Comparison of ENCODE assay signal across 8 cellular contexts in the genomic region with DNA sequence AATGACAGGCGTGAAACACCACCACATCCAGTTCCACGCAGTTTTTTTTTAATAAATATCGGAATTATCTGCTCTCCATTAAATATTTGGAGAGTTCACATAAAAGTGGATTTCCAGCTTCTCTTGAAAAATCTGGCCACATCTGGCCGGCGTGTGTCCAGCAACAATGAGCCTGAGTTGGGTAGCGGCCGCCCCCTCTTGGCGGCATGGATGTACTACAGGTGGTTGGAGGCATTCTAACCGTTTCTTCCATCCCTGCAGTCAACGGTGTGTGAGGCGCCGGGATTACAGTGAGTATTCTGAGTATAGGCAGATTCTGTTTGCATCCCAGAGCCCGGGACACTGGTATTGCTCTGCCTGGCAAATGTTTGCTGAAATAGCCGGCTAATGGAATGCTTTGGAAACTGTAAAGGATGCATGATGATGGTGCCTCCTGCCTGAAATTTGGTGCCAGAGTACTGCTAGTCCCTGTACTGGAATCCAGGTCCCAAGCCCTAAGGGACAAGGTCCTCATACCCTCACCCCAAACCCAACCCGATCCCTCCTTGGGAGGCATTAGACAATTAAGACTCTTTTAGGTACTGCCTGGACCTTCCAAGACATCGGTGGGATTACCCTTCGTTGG. TPM values are rescaled to one million over a fixed set of nuclear protein-coding genes. Genes with fewer than 3 reads are reported as not detected.
A peak's percentile ranks its signal among the peaks of the same experiment; 100 is the strongest.
DNase-seq lines count a peak whose midpoint lies in the region; ATAC-seq and TF ChIP-seq lines count a peak whose summit lies in the region.

No MANE protein-coding gene starts in this region.

- H3K9me3 ChIP-seq in OCI-LY1 (ENCODE audit: low read length) (no peaks in the 10 kb centered on the region), gastrocnemius medialis (no peaks in the 10 kb centered on the region)

- H3K4me2 ChIP-seq in OCI-LY1 (ENCODE audit: low read length), result peak overlapping the region; percentile 58

- intact Hi-C loops in left ventricle myocardium superior (cut with micrococcal nuclease), result loop anchor here (10.0 kb wide), 1 partner anchor 115 kb away; no protein-coding TSS in a partner anchor
- intact Hi-C loops in gastrocnemius medialis (cut with DNase I; ENCODE audit: low total_unique reads), result loop anchor here (1.0 to 5.0 kb wide), 4 partner anchors 17 to 202 kb away; no protein-coding TSS in a partner anchor

- H3K27me3 ChIP-seq in OCI-LY1 (ENCODE audit: insufficient read depth, low read length), result no peaks in the 10 kb centered on the region
- H3K27me3 ChIP-seq in gastrocnemius medialis, result no peaks in the 10 kb centered on the region

- H4K20me1 ChIP-seq in OCI-LY1 (ENCODE audit: insufficient read depth, low read length), result no peaks in the 10 kb centered on the region

- no peaks in the 10 kb centered on the region for H3K9me2 ChIP-seq in OCI-LY1 (ENCODE audit: low read depth, low read length)

- TF ChIP-seq POLR2A in gastrocnemius medialis (IDR thresholded peaks at IDR 0.05), result no peak

- peak; percentile 56 for DNase-seq in activated gamma-delta T cell treated with Interleukin-2 at 50 U/mL for 16 hours
- no peak for DNase-seq in activated gamma-delta T cell (lab: John Stamatoyannopoulos, UW)
- DNase-seq in amygdala (lab: John Stamatoyannopoulos, UW), result peak in 32 of 56 donors; percentile 3 to 76 (median 32)
- DNase-seq in left ventricle myocardium superior, result peak; percentile 90
- peak; percentile 34 to 60 for DNase-seq in gastrocnemius medialis
- DNase-seq in GDM1 (lab: John Stamatoyannopoulos, UW), result no peak

- peak overlapping the region; percentile 58; the same call in 1 of the 2 replicates for H3K9ac ChIP-seq in OCI-LY1 (ENCODE audit: low read length)

- TF ChIP-seq CTCF in OCI-LY1 (IDR thresholded peaks at IDR 0.05; ENCODE audit: low read length) (peak; percentile 96), gastrocnemius medialis (IDR thresholded peaks at IDR 0.05 in 4 of 5, conservative IDR thresholded peaks at IDR 0.05 in 1 of 5) (peak; percentile 73 to 92 (median 79))

- peak overlapping the region; percentile 39 for H3K4me3 ChIP-seq in OCI-LY1 (ENCODE audit: low read depth, low read length, poor library complexity, severe bottlenecking)
- peak overlapping the region; percentile 49 to 57 (median 55) for H3K4me3 ChIP-seq in gastrocnemius medialis

- no peaks in the 10 kb centered on the region for H3F3A ChIP-seq in OCI-LY1 (ENCODE audit: insufficient read depth, low read length)

- peak overlapping the region; percentile 90 for H3K27ac ChIP-seq in OCI-LY1 (ENCODE audit: low read depth, low read length, poor library complexity, severe bottlenecking)
- peak overlapping the region; percentile 88 to 93 (median 91) for H3K27ac ChIP-seq in gastrocnemius medialis

- ATAC-seq in HG02943 (IDR thresholded peaks at IDR 0.05; ENCODE audit: low read depth, unreplicated experiment), result peak; percentile 49
- ATAC-seq in left ventricle myocardium superior, result peak; percentile 72
- ATAC-seq in gastrocnemius medialis, result peak; percentile 34 to 45

- no peak overlapping the region for H2AFZ ChIP-seq in OCI-LY1 (ENCODE audit: low read length)

- peaks cover 63% of the 10 kb centered on the region for H3K4me1 ChIP-seq in OCI-LY1 (ENCODE audit: insufficient read depth, low read length, severe bottlenecking)
- peaks cover 28% of the 10 kb centered on the region in 2 donors for H3K4me1 ChIP-seq in gastrocnemius medialis

- H3K79me2 ChIP-seq in OCI-LY1 (ENCODE audit: insufficient read depth, low read length), result no peaks in the 10 kb centered on the region

- H3K36me3 ChIP-seq in OCI-LY1 (ENCODE audit: insufficient read depth, low read length), result peaks cover 5% of the 10 kb centered on the region; the same call in 1 of the 2 replicates
- no peaks in the 10 kb centered on the region for H3K36me3 ChIP-seq in gastrocnemius medialis

- in situ Hi-C loops in gastrocnemius medialis (cut with MboI; ENCODE audit: low sequenced_read_pairs in 4 of 4), result loop anchor here (5.0 to 25.0 kb wide), 3 partner anchors 102 to 115 kb away; no protein-coding TSS in a partner anchor

RNA-seq across cellular contexts. Expression of gene GM2A, which starts 13.6 kb away (rescaled TPM):
- total RNA-seq in left ventricle myocardium superior (32.1 TPM), gastrocnemius medialis (1 to 10 TPM; 5.0 to 7.2 (median 5.7) TPM)

RNA-seq across cellular contexts. Expression of gene CCDC69, which starts 15.5 kb away (rescaled TPM):
- total RNA-seq in left ventricle myocardium superior (178 TPM), gastrocnemius medialis (100 to 1,000 TPM in 3 of 4 donors, 10 to 100 TPM in 1; 93.4 to 128 (median 114) TPM)

Comparison
In these comparisons a context has a peak if more than half of its experiments do, and no peak if none do; other contexts are left out.
1. DNase-seq: peak in activated gamma-delta T cell treated with Interleukin-2 at 50 U/mL for 16 hours (single experiment), amygdala (32 of 56), left ventricle myocardium superior (single experiment) and gastrocnemius medialis (2 of 2); none in activated gamma-delta T cell (single experiment) and GDM1 (single experiment).
2. Peak in every context shown above with its lines, with median percentiles within 50 percentile points of each other: ATAC-seq.